Comparison of ENCODE assay signal across 27 cellular contexts in the genomic region with DNA sequence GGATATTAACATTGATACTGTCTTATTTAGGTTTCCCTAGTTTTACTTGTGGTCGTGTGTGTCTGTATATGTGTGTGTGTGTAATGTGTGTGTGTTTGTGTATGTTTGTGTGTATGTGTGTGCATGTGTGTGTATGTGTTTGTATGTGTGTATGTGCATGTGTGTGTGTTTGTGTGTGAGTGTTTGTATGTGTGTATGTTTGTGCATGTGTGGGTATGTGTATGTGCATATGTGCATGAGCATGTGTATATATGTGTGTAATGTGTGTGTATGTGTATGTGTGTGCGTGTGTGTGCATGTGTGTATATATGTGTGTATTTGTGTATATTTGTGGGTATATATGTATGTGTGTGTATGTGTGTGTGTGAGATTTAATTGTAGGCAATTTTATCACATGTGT.
"Had no signal": no experiment of that assay in that cellular context is flagged by ENCODE, and none has a peak within 500 bp of the region (broad histone marks: within the 10 kb centered on the region; RNA-seq: fewer than 3 reads in every experiment).

No MANE protein-coding gene starts in this region.

- DNase-seq: activated CD4-positive, alpha-beta memory T cell treated with anti-CD3 and anti-CD28 coated beads, Interleukin-2, amount 10 ng/mL, durations not matched to agents 7 days and 5 days; activated CD4-positive, alpha-beta T cell treated with anti-CD3 and anti-CD28 coated beads for 4 hours; activated CD4-positive, alpha-beta T cell treated with anti-CD3 and anti-CD28 coated beads, Interleukin-2, amount 10 ng/mL, durations not matched to agents 7 days and 5 days; activated CD4-positive, alpha-beta T cell treated with anti-CD3 and anti-CD28 coated beads, Interleukin-2, amount 50 U/mL, for 4 hours; activated CD4-positive, CD25-positive, alpha-beta regulatory T cell; activated CD4-positive, CD25-positive, alpha-beta regulatory T cell treated with anti-CD3 and anti-CD28 coated beads, Interleukin-2, amount 50 U/mL, for 72 hours; activated effector memory CD4-positive, alpha-beta T cell treated with anti-CD3 and anti-CD28 coated beads, Interleukin-2, amount 50 U/mL, for 16 hours; activated naive CD4-positive, alpha-beta T cell treated with anti-CD3 and anti-CD28 coated beads for 36 hours; activated naive CD8-positive, alpha-beta T cell treated with anti-CD3 and anti-CD28 coated beads, Interleukin-2, amount 10 ng/mL, durations not matched to agents 7 days and 5 days; activated T-cell treated with anti-CD3 and anti-CD28 coated beads, Interleukin-2, amount 50 U/mL, for 48 hours; brain microvascular endothelial cell; dorsolateral prefrontal cortex; effector memory CD4-positive, alpha-beta T cell; endodermal cell; foreskin fibroblast; heart left ventricle; T-helper 2 cell had no signal

- H3K27ac ChIP-seq: brain microvascular endothelial cell, coronary artery, dorsolateral prefrontal cortex, heart left ventricle had no signal

- H3K4me1 Mint-ChIP-seq: activated CD4-positive, alpha-beta memory T cell treated with anti-CD3 and anti-CD28 coated beads, Interleukin-2, amount 10 ng/mL, durations not matched to agents 7 days and 5 days; activated CD4-positive, alpha-beta T cell treated with anti-CD3 and anti-CD28 coated beads, Interleukin-2, amount 10 ng/mL, durations not matched to agents 7 days and 5 days; activated naive CD4-positive, alpha-beta T cell treated with anti-CD3 and anti-CD28 coated beads, Interleukin-2, amount 50 U/mL, for 24 hours; activated naive CD8-positive, alpha-beta T cell treated with anti-CD3 and anti-CD28 coated beads, Interleukin-2, amount 10 ng/mL, durations not matched to agents 7 days and 5 days; central memory CD8-positive, alpha-beta T cell had no signal

- H3K4me1 ChIP-seq: heart left ventricle had no signal

- FAIRE-seq: astrocyte, bronchial epithelial cell, frontal cortex had no signal

- ATAC-seq: esophagus mucosa, heart left ventricle had no signal

- H3K4me3 ChIP-seq: coronary artery, dorsolateral prefrontal cortex, heart left ventricle had no signal

- H3K4me3 Mint-ChIP-seq: activated CD4-positive, alpha-beta memory T cell treated with anti-CD3 and anti-CD28 coated beads, Interleukin-2, amount 10 ng/mL, durations not matched to agents 7 days and 5 days; activated CD4-positive, alpha-beta T cell treated with anti-CD3 and anti-CD28 coated beads, Interleukin-2, amount 10 ng/mL, durations not matched to agents 7 days and 5 days; activated naive CD4-positive, alpha-beta T cell treated with anti-CD3 and anti-CD28 coated beads for 36 hours; activated naive CD4-positive, alpha-beta T cell treated with anti-CD3 and anti-CD28 coated beads, Interleukin-2, amount 50 U/mL, for 24 hours; activated naive CD8-positive, alpha-beta T cell treated with anti-CD3 and anti-CD28 coated beads, Interleukin-2, amount 10 ng/mL, durations not matched to agents 7 days and 5 days; activated T-helper 1 cell treated with anti-CD3 and anti-CD28 coated beads, Interleukin-12 subunit alpha, Interleukin-12 subunit beta, Interleukin-2, Interleukin-4 antibody, amounts not matched to agents 30 ng/mL and 10 ng/mL and 1 ng/mL, durations not matched to agents 14 hours and 24 hours and 36 hours; central memory CD8-positive, alpha-beta T cell; dendritic cell treated with granulocyte-macrophage colony-stimulating factor and Interleukin-4, amounts not matched to agents 40 ng/mL and 50 ng/mL, for 4 days; endodermal cell had no signal

- H3K27me3 ChIP-seq: brain microvascular endothelial cell, dorsolateral prefrontal cortex had no signal

- H3K27me3 Mint-ChIP-seq: activated naive CD4-positive, alpha-beta T cell treated with anti-CD3 and anti-CD28 coated beads, Interleukin-2, amount 50 U/mL, for 24 hours had no signal

- H3K36me3 Mint-ChIP-seq: activated naive CD4-positive, alpha-beta T cell treated with anti-CD3 and anti-CD28 coated beads, Interleukin-2, amount 50 U/mL, for 24 hours; activated naive CD8-positive, alpha-beta T cell treated with anti-CD3 and anti-CD28 coated beads, Interleukin-2, amount 10 ng/mL, durations not matched to agents 7 days and 5 days had no signal

- H3K36me3 ChIP-seq: brain microvascular endothelial cell, heart left ventricle had no signal

- H3K27ac Mint-ChIP-seq: activated CD4-positive, alpha-beta memory T cell treated with anti-CD3 and anti-CD28 coated beads, Interleukin-2, amount 10 ng/mL, durations not matched to agents 7 days and 5 days; activated CD4-positive, alpha-beta T cell treated with anti-CD3 and anti-CD28 coated beads, Interleukin-2, amount 10 ng/mL, durations not matched to agents 7 days and 5 days; activated naive CD4-positive, alpha-beta T cell treated with anti-CD3 and anti-CD28 coated beads for 36 hours; activated naive CD4-positive, alpha-beta T cell treated with anti-CD3 and anti-CD28 coated beads, Interleukin-2, amount 50 U/mL, for 24 hours; activated naive CD8-positive, alpha-beta T cell treated with anti-CD3 and anti-CD28 coated beads, Interleukin-2, amount 10 ng/mL, durations not matched to agents 7 days and 5 days; activated T-helper 1 cell treated with anti-CD3 and anti-CD28 coated beads, Interleukin-12 subunit alpha, Interleukin-12 subunit beta, Interleukin-2, Interleukin-4 antibody, amounts not matched to agents 30 ng/mL and 10 ng/mL and 1 ng/mL, durations not matched to agents 14 hours and 24 hours and 36 hours; activated T-helper 2 cell treated with anti-CD3 and anti-CD28 coated beads, Interferon-gamma antibody, Interleukin-2, Interleukin-4, amounts not matched to agents 10 μg/mL and 5 μg/mL and 100 μg/mL, durations not matched to agents 14 hours and 24 hours and 36 hours; dendritic cell treated with granulocyte-macrophage colony-stimulating factor and Interleukin-4, amounts not matched to agents 40 ng/mL and 50 ng/mL, for 4 days; endodermal cell had no signal
